16 cellular contexts compared by ENCODE assay signal in the genomic region with DNA sequence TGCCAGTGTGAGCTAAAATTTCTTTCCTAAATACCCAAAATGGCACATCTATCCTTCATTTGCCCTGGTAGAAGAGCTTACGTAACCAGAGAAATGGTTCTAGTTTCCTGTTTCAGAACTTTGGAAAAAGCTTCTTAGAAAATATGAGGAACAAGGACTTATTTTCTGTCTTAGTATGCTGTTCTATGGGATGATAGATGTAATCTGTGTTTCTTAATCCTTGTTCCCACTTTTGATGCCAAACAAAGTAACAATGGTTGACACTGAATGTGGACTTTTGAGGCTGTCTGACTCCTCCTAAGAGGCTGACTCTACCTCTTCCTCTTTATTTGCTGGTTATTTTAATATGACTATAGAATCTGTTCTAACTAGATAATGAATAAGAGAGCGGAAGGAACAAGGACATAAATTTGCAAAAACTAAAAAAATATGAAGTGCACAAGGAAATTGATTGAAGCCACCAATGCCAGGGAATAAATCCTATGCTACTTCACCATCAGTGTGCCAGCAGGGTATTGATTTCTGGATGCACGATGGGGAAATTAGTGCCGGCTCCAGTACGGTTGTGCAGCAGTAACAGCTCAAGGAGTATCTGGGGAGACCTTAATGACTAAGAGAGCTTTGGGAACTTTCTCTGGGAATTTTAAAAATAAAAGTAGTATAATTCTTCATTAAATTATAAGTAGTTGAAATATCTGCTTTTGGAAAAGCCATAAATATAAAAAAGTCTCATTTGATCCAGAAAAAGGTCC. TPM values are rescaled to one million over a fixed set of nuclear protein-coding genes. Genes with fewer than 3 reads are reported as not detected.
DNase-seq lines count a peak whose midpoint lies in the region; ATAC-seq and TF ChIP-seq lines count a peak whose summit lies in the region.
"Had no signal": no experiment of that assay in that cellular context is flagged by ENCODE, and none has a peak within 500 bp of the region (broad histone marks: within the 10 kb centered on the region; RNA-seq: fewer than 3 reads in every experiment).

No MANE protein-coding gene starts in this region.

- H3K36me3 Mint-ChIP-seq in dendritic cell treated with granulocyte-macrophage colony-stimulating factor and Interleukin-4, amounts not matched to agents 40 ng/mL and 50 ng/mL, for 4 days (ENCODE audit: low read depth): peaks cover 16% of the 10 kb centered on the region
- no peaks in the 10 kb centered on the region for H3K36me3 Mint-ChIP-seq in progenitor cell of endocrine pancreas (ENCODE audit: insufficient read depth)

- no peak overlapping the region for H3K4me3 Mint-ChIP-seq in dendritic cell treated with granulocyte-macrophage colony-stimulating factor and Interleukin-4, amounts not matched to agents 40 ng/mL and 50 ng/mL, for 4 days
- H3K4me3 Mint-ChIP-seq in progenitor cell of endocrine pancreas (ENCODE audit: low read depth): no peak overlapping the region
- H3K4me3 Mint-ChIP-seq: B cell had no signal

- H3K27ac ChIP-seq in spleen: peak overlapping the region in 2 of 8 donors; percentile 6 to 27
- H3K27ac ChIP-seq: KMS-11 had no signal

- H3K9me3 ChIP-seq in spleen: no peaks in the 10 kb centered on the region
- H3K9me3 ChIP-seq: MG63 had no signal

- H3K4me3 ChIP-seq in spleen: no peak overlapping the region
- H3K4me3 ChIP-seq: MG63 had no signal

- 72 to 92% (median 80%) methylated on average over 5 of the region's 5 CpGs for WGBS in spleen, 5 donors

- no peaks in the 10 kb centered on the region for H3K36me3 ChIP-seq in spleen
- H3K36me3 ChIP-seq: MG63 had no signal

- peaks cover 29% of the 10 kb centered on the region for H3K9me3 Mint-ChIP-seq in dendritic cell treated with granulocyte-macrophage colony-stimulating factor and Interleukin-4, amounts not matched to agents 40 ng/mL and 50 ng/mL, for 4 days
- H3K9me3 Mint-ChIP-seq in progenitor cell of endocrine pancreas (ENCODE audit: low read depth): no peaks in the 10 kb centered on the region

- peaks cover 26% of the 10 kb centered on the region for H3K4me1 Mint-ChIP-seq in dendritic cell treated with granulocyte-macrophage colony-stimulating factor and Interleukin-4, amounts not matched to agents 40 ng/mL and 50 ng/mL, for 4 days (ENCODE audit: low read depth)
- no peaks in the 10 kb centered on the region for H3K4me1 Mint-ChIP-seq in progenitor cell of endocrine pancreas (ENCODE audit: low read depth)
- H3K4me1 Mint-ChIP-seq: B cell had no signal

- intact Hi-C loops in dendritic cell treated with granulocyte-macrophage colony-stimulating factor and Interleukin-4, amounts not matched to agents 40 ng/mL and 50 ng/mL, for 4 days (cut with micrococcal nuclease): loop anchor here (2.0 to 5.0 kb wide), 3 partner anchors 38 to 140 kb away; no protein-coding TSS in a partner anchor
- intact Hi-C loops in sciatic nerve (cut with DNase I) (no loop called here), spleen (cut with DNase I; ENCODE audit: low total_unique reads) (no loop called here)

- no peaks in the 10 kb centered on the region for H3K27me3 Mint-ChIP-seq in dendritic cell treated with granulocyte-macrophage colony-stimulating factor and Interleukin-4, amounts not matched to agents 40 ng/mL and 50 ng/mL, for 4 days
- H3K27me3 Mint-ChIP-seq in progenitor cell of endocrine pancreas: no peaks in the 10 kb centered on the region

- TF ChIP-seq POLR2A in spleen (IDR thresholded peaks at IDR 0.05): no peak

- TF ChIP-seq CTCF in spleen (IDR thresholded peaks at IDR 0.05 in 8 of 11, conservative IDR thresholded peaks at IDR 0.05 in 3 of 11) (no peak), progenitor cell of endocrine pancreas (IDR thresholded peaks at IDR 0.05; ENCODE audit: unreplicated experiment) (no peak)

- DNase-seq in AML-193 (lab: John Stamatoyannopoulos, UW) (peak; percentile 35 to 42), CD1c-positive myeloid dendritic cell (ENCODE audit: extremely low spot score) (peak; percentile 86), sciatic nerve (ENCODE audit: low spot score) (no peak), NCI-H1436 treated with DMSO at 0.1 percent for 48 hours (lab: John Stamatoyannopoulos, UW) (no peak), spleen (no peak), progenitor cell of endocrine pancreas (ENCODE audit: low spot score, unreplicated experiment) (no peak)
- DNase-seq: ACHN, GOT3, MG63, NCI-H1417, NCI-H2029 treated with DMSO at 0.1 percent for 48 hours, NCI-H510A, NCI-H82 had no signal

- H3K27ac Mint-ChIP-seq in dendritic cell treated with granulocyte-macrophage colony-stimulating factor and Interleukin-4, amounts not matched to agents 40 ng/mL and 50 ng/mL, for 4 days: peak overlapping the region; percentile 89
- H3K27ac Mint-ChIP-seq in progenitor cell of endocrine pancreas: no peak overlapping the region
- H3K27ac Mint-ChIP-seq: B cell had no signal

- H3K4me1 ChIP-seq in spleen: no peaks in the 10 kb centered on the region

- peak; percentile 58 for ATAC-seq in sciatic nerve

- no peaks in the 10 kb centered on the region for H3K27me3 ChIP-seq in spleen (replicated peaks in 1 of 7)
- H3K27me3 ChIP-seq: MG63 had no signal

RNA-seq across cellular contexts. Expression of gene TET2, which starts 39.4 kb away (rescaled TPM):
- total RNA-seq in sciatic nerve (42.0 TPM), spleen (10 to 100 TPM; 40.4 to 70.4 (median 52.9) TPM), progenitor cell of endocrine pancreas (37.2 and 38.2 TPM in 2 replicates)
- 1 to 10 TPM; 2.5 to 4.0 (median 4.0) TPM for polyA plus RNA-seq in spleen

Comparison
In these comparisons a context has a peak if more than half of its experiments do, and no peak if none do; other contexts are left out.
1. DNase-seq: peak in AML-193 (2 of 2) and CD1c-positive myeloid dendritic cell (single experiment); none in sciatic nerve (single experiment), NCI-H1436 treated with DMSO at 0.1 percent for 48 hours (single experiment), spleen (single experiment) and progenitor cell of endocrine pancreas (single experiment).